ENCODE assay signal across 25 cellular contexts in genomic region chrX:2486476-2487133, GRCh38. TPM values are rescaled to one million over a fixed set of nuclear protein-coding genes. Genes with fewer than 3 reads are reported as not detected.
DNase-seq lines count a peak whose midpoint lies in the region; ATAC-seq and TF ChIP-seq lines count a peak whose summit lies in the region.
"Had no signal": no experiment of that assay in that cellular context is flagged by ENCODE, and none has a peak within 500 bp of the region (broad histone marks: within the 10 kb centered on the region; RNA-seq: fewer than 3 reads in every experiment).

No MANE protein-coding gene starts in this region.

- H3K9me3 ChIP-seq in left ventricle myocardium inferior (replicated peaks) (no peaks in the 10 kb centered on the region), SK-N-SH (no peaks in the 10 kb centered on the region)
- H3K9me3 ChIP-seq: BE2C, heart left ventricle, tibial artery had no signal

- H3K36me3 ChIP-seq in left ventricle myocardium inferior (peaks cover 49% of the 10 kb centered on the region), SK-N-SH (replicated peaks in 1 of 2; ENCODE audit: control insufficient read depth in 1 of 2, insufficient read depth in 2 of 2, low read length in 1 of 2) (peaks cover 13 to 36% of the 10 kb centered on the region in 2 experiments)

- H3K4me1 ChIP-seq in left ventricle myocardium inferior = peaks cover 34% of the 10 kb centered on the region
- H3K4me1 ChIP-seq in SK-N-SH (ENCODE audit: control insufficient read depth in 1 of 2, insufficient read depth in 2 of 2, low read depth in 1 of 2, low read length in 1 of 2) = no peaks in the 10 kb centered on the region; a peak in 1 of 4 replicates
- H3K4me1 ChIP-seq: BE2C had no signal

- POLR2A ChIA-PET in SK-N-SH (lab: Yijun Ruan, JAX) = no interaction called here

- no peak for TF ChIP-seq EP300 in SK-N-SH (IDR thresholded peaks at IDR 0.05; ENCODE audit: borderline replicate concordance in 1 of 2, low read depth in 1 of 2, low read length in 1 of 2)

- WGBS in SK-N-SH (ENCODE audit: low lambda C conversion rate) = 91% methylated on average over 29 of the region's 29 CpGs

- H3K4me3 ChIP-seq in left ventricle myocardium inferior = no peak overlapping the region
- no peak overlapping the region for H3K4me3 ChIP-seq in SK-N-SH (ENCODE audit: low read depth in 2 of 2, low read length in 1 of 2)
- H3K4me3 ChIP-seq: heart left ventricle, tibial artery had no signal

- H3K9me3 Mint-ChIP-seq in chondrocyte (ENCODE audit: low read depth) (no peaks in the 10 kb centered on the region), neural crest cell (no peaks in the 10 kb centered on the region)
- H3K9me3 Mint-ChIP-seq in activated T-cell treated with anti-CD3 and anti-CD28 coated beads, Interleukin-2, amount 50 U/mL, for 72 hours = no peaks in the 10 kb centered on the region

- H3K36me3 Mint-ChIP-seq in chondrocyte (ENCODE audit: low read depth) (peaks cover 32% of the 10 kb centered on the region), neural crest cell (ENCODE audit: low read depth) (peaks cover 15% of the 10 kb centered on the region)
- H3K36me3 Mint-ChIP-seq in activated T-cell treated with anti-CD3 and anti-CD28 coated beads, Interleukin-2, amount 50 U/mL, for 72 hours (ENCODE audit: insufficient read depth in 2 of 2) = peaks cover 2 to 10% of the 10 kb centered on the region in 2 donors

- H4K20me1 ChIP-seq in SK-N-SH (ENCODE audit: insufficient read depth) = peaks cover 2% of the 10 kb centered on the region; the same call in 1 of the 2 replicates

- peaks cover 30% of the 10 kb centered on the region for H3K79me2 ChIP-seq in SK-N-SH (ENCODE audit: insufficient read depth)

- no peak overlapping the region for H2AFZ ChIP-seq in SK-N-SH (ENCODE audit: low read depth)

- DNase-seq in left ventricle myocardium inferior (no peak), Right ventricle myocardium superior (no peak), chondrocyte (ENCODE audit: low spot score) (peak; percentile 65), neural crest cell (ENCODE audit: low read depth, low spot score) (no peak), SK-N-SH (no peak)
- DNase-seq in activated effector memory CD4-positive, alpha-beta T cell treated with Interleukin-2 at 50 U/mL for 16 hours = no peak
- no peak for DNase-seq in activated T-cell treated with anti-CD3 and anti-CD28 coated beads, Interleukin-2, amount 50 U/mL, for 72 hours
- DNase-seq: activated CD4-positive, alpha-beta T cell treated with anti-CD3 and anti-CD28 coated beads for 1 hour; activated CD8-positive, alpha-beta T cell treated with anti-CD3 and anti-CD28 coated beads, Interleukin-2, amount 10 ng/mL, durations not matched to agents 7 days and 5 days; activated naive CD4-positive, alpha-beta T cell treated with Interleukin-2 at 50 U/mL for 16 hours; amygdala; BE2C; caudate nucleus; DND-41; GOT3; heart left ventricle; left cardiac atrium; NCI-H1436 treated with DMSO at 0.1 percent for 48 hours; NCI-H69; SHP77; small intestine; stimulated activated CD4-positive, alpha-beta T cell treated with anti-CD3 and anti-CD28 coated beads, Interleukin-4, amount 100 ng/mL, for 1 hour; stimulated activated naive CD4-positive, alpha-beta T cell; tibial artery had no signal

- TF ChIP-seq RAD21 in SK-N-SH (IDR thresholded peaks at IDR 0.05; ENCODE audit: low read length) = no peak

- CTCF ChIA-PET in SK-N-SH (lab: Yijun Ruan, JAX) = no interaction called here

- intact Hi-C loops in left ventricle myocardium inferior (cut with micrococcal nuclease) (no loop called here), Right ventricle myocardium superior (cut with DNase I) (no loop called here)

- H3K4me3 Mint-ChIP-seq in chondrocyte (ENCODE audit: unreplicated experiment) = no peak overlapping the region
- H3K4me3 Mint-ChIP-seq in neural crest cell = no peak overlapping the region
- no peak overlapping the region for H3K4me3 Mint-ChIP-seq in activated T-cell treated with anti-CD3 and anti-CD28 coated beads, Interleukin-2, amount 50 U/mL, for 72 hours
- H3K4me3 Mint-ChIP-seq: activated CD8-positive, alpha-beta T cell treated with anti-CD3 and anti-CD28 coated beads, Interleukin-2, amount 10 ng/mL, durations not matched to agents 7 days and 5 days had no signal

- H3K27me3 Mint-ChIP-seq in chondrocyte (ENCODE audit: low read depth) (no peaks in the 10 kb centered on the region), neural crest cell (ENCODE audit: low read depth) (no peaks in the 10 kb centered on the region)
- no peaks in the 10 kb centered on the region for H3K27me3 Mint-ChIP-seq in activated T-cell treated with anti-CD3 and anti-CD28 coated beads, Interleukin-2, amount 50 U/mL, for 72 hours (ENCODE audit: low read depth)

- no peak overlapping the region for H3K9ac ChIP-seq in SK-N-SH

- no peaks in the 10 kb centered on the region for H3K27me3 ChIP-seq in left ventricle myocardium inferior (ENCODE audit: low read depth)
- H3K27me3 ChIP-seq in SK-N-SH (ENCODE audit: insufficient read depth) = no peaks in the 10 kb centered on the region
- H3K27me3 ChIP-seq: BE2C, heart left ventricle, tibial artery had no signal

- H3K27ac Mint-ChIP-seq in chondrocyte (ENCODE audit: unreplicated experiment) (no peak overlapping the region), neural crest cell (ENCODE audit: unreplicated experiment) (peak overlapping the region; percentile 3)
- H3K27ac Mint-ChIP-seq in activated T-cell treated with anti-CD3 and anti-CD28 coated beads, Interleukin-2, amount 50 U/mL, for 72 hours = no peak overlapping the region
- H3K27ac Mint-ChIP-seq: activated CD8-positive, alpha-beta T cell treated with anti-CD3 and anti-CD28 coated beads, Interleukin-2, amount 10 ng/mL, durations not matched to agents 7 days and 5 days had no signal

- H3K4me1 Mint-ChIP-seq in chondrocyte (ENCODE audit: low read depth) (peaks cover 35% of the 10 kb centered on the region), neural crest cell (peaks cover 12% of the 10 kb centered on the region)
- no peaks in the 10 kb centered on the region for H3K4me1 Mint-ChIP-seq in activated T-cell treated with anti-CD3 and anti-CD28 coated beads, Interleukin-2, amount 50 U/mL, for 72 hours (ENCODE audit: low read depth)

- ATAC-seq in Right ventricle myocardium superior (ENCODE audit: poor library complexity) (no peak), HG03097 (IDR thresholded peaks at IDR 0.05; ENCODE audit: low FRiP score, unreplicated experiment) (no peak)
- ATAC-seq in activated T-cell treated with anti-CD3 and anti-CD28 coated beads, Interleukin-2, amount 50 U/mL, for 72 hours (replicated peaks in 1 of 2) = no peak
- ATAC-seq: activated CD8-positive, alpha-beta T cell treated with anti-CD3 and anti-CD28 coated beads, Interleukin-2, amount 10 ng/mL, durations not matched to agents 7 days and 5 days; left cardiac atrium had no signal

- TF ChIP-seq CTCF in left ventricle myocardium inferior (IDR thresholded peaks at IDR 0.05; ENCODE audit: borderline replicate concordance) (no peak), chondrocyte (IDR thresholded peaks at IDR 0.05) (no peak), neural crest cell (conservative IDR thresholded peaks at IDR 0.05) (no peak), SK-N-SH (IDR thresholded peaks at IDR 0.05) (no peak)

- H3K27ac ChIP-seq in left ventricle myocardium inferior (replicated peaks) (peak overlapping the region; percentile 84), SK-N-SH (ENCODE audit: low read depth in 2 of 2, low read length in 1 of 2) (no peak overlapping the region)

- H3K4me2 ChIP-seq in SK-N-SH = no peak overlapping the region

- no peaks in the 10 kb centered on the region for H3F3A ChIP-seq in SK-N-SH (replicated peaks; ENCODE audit: insufficient read depth)

- H3K9me2 ChIP-seq in SK-N-SH = no peaks in the 10 kb centered on the region

TF ChIP-seq in SK-N-SH, 30 proteins besides CTCF, POLR2A, EP300 and RAD21 (continues in another document):
- no peak for TF ChIP-seq ELF1 (IDR thresholded peaks at IDR 0.05)
- TF ChIP-seq USF1 (IDR thresholded peaks at IDR 0.05; ENCODE audit: borderline replicate concordance, low read depth) = no peak
- no peak for TF ChIP-seq ZBTB33 (IDR thresholded peaks at IDR 0.05; ENCODE audit: borderline replicate concordance, low read depth)
- no peak for TF ChIP-seq FOXJ3 (CRISPR knock-in tag; IDR thresholded peaks at IDR 0.05)

RNA-seq across cellular contexts. Expression of gene DHRSX, which starts 14.2 kb away (rescaled TPM):
- 35.3 TPM for total RNA-seq in left ventricle myocardium inferior
- total RNA-seq in Right ventricle myocardium superior = 29.9 TPM
- total RNA-seq in chondrocyte = 30.1 to 35.2 TPM (median 35.0 TPM) in 3 replicates
- 25.1 and 28.6 TPM in 2 replicates for total RNA-seq in neural crest cell
- polyA plus RNA-seq in SK-N-SH (2012; rRNA removed) = 33.8 and 34.3 TPM in 2 replicates
- 27.1 and 33.9 TPM in 2 replicates for polyA plus RNA-seq in SK-N-SH (2012; cell fraction: cytosol; rRNA removed)
- 33.8 and 50.0 TPM in 2 replicates for polyA plus RNA-seq in SK-N-SH (2012; cell fraction: nucleus; rRNA removed)
- total RNA-seq in activated T-cell treated with anti-CD3 and anti-CD28 coated beads, Interleukin-2, amount 50 U/mL, for 72 hours = 10 to 100 TPM; 24.0 to 26.0 TPM

RNA-seq across cellular contexts. Expression of gene ZBED1, which starts 14.2 kb away (rescaled TPM):
- total RNA-seq in left ventricle myocardium inferior (64.8 TPM), Right ventricle myocardium superior (75.7 TPM), chondrocyte (39.8 to 45.0 TPM (median 40.1 TPM) in 3 replicates), neural crest cell (41.6 and 42.0 TPM in 2 replicates)
- polyA plus RNA-seq in SK-N-SH (2012; rRNA removed) = 16.6 and 16.7 TPM in 2 replicates
- 10.1 and 14.9 TPM in 2 replicates for polyA plus RNA-seq in SK-N-SH (2012; cell fraction: cytosol; rRNA removed)
- 7.2 and 8.4 TPM in 2 replicates for polyA plus RNA-seq in SK-N-SH (2012; cell fraction: nucleus; rRNA removed)
- total RNA-seq in activated T-cell treated with anti-CD3 and anti-CD28 coated beads, Interleukin-2, amount 50 U/mL, for 72 hours = 10 to 100 TPM; 24.5 to 28.5 TPM
